11 cellular contexts compared by ENCODE assay signal in the genomic region with DNA sequence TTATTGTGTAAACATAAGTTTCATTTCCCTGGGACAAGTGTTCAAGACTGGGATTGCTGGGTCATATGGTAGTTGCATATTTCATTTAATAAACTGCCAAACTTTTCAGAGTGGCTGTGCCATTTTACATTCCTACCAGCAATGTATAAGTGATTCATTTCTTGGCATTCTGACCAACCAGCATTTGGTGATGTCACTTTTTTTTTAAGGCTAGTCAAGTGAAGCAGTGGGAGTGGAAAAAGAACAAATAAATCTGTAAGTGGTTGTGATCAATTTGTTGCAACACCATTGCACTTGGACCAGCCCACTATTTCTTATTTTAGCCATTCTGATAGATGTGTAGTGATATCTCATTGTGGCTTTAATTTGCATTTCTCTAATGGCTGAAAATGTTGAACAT. TPM values are rescaled to one million over a fixed set of nuclear protein-coding genes. Genes with fewer than 3 reads are reported as not detected.
DNase-seq lines count a peak whose midpoint lies in the region; ATAC-seq and TF ChIP-seq lines count a peak whose summit lies in the region.
"Had no signal": no experiment of that assay in that cellular context is flagged by ENCODE, and none has a peak within 500 bp of the region (broad histone marks: within the 10 kb centered on the region; RNA-seq: fewer than 3 reads in every experiment).

No MANE protein-coding gene starts in this region.

- CTCF ChIA-PET in HEK293T (lab: Yijun Ruan, JAX): no interaction called here

- TF ChIP-seq CTCF in chondrocyte (IDR thresholded peaks at IDR 0.05): peak; percentile 57

- ATAC-seq in HG02885 (IDR thresholded peaks at IDR 0.05; ENCODE audit: poor library complexity, unreplicated experiment): no peak
- no peak for ATAC-seq in GM18867 (IDR thresholded peaks at IDR 0.05; ENCODE audit: unreplicated experiment)
- ATAC-seq: activated naive CD4-positive, alpha-beta T cell treated with anti-CD3 and anti-CD28 coated beads, Interleukin-2, amount 50 U/mL, for 72 hours; left ventricle myocardium superior had no signal

- POLR2A ChIA-PET in HEK293T (lab: Yijun Ruan, JAX): no interaction called here

- no peaks in the 10 kb centered on the region for H3K9me3 Mint-ChIP-seq in chondrocyte (ENCODE audit: low read depth)

- no peak overlapping the region for H3K4me3 Mint-ChIP-seq in chondrocyte (ENCODE audit: unreplicated experiment)

- H3K4me1 Mint-ChIP-seq in chondrocyte (ENCODE audit: low read depth): peaks cover 34% of the 10 kb centered on the region

- peak; percentile 81 for DNase-seq in GM04504 (ENCODE audit: low read depth)
- DNase-seq in NCI-H446 (lab: John Stamatoyannopoulos, UW): peak; percentile 41 to 87
- no peak for DNase-seq in chondrocyte (ENCODE audit: low spot score)
- peak; percentile 63 for DNase-seq in non-pigmented ciliary epithelial cell (ENCODE audit: low read depth)
- no peak for DNase-seq in HEK293T (ENCODE audit: extremely low spot score)
- DNase-seq in NCI-H146 treated with DMSO at 0.1 percent for 48 hours (lab: John Stamatoyannopoulos, UW; ENCODE audit: unreplicated experiment): no peak
- DNase-seq: left ventricle myocardium superior, retina had no signal

- no peak overlapping the region for H3K27ac Mint-ChIP-seq in chondrocyte (ENCODE audit: unreplicated experiment)
- H3K27ac Mint-ChIP-seq: activated naive CD4-positive, alpha-beta T cell treated with anti-CD3 and anti-CD28 coated beads, Interleukin-2, amount 50 U/mL, for 72 hours had no signal

- no peaks in the 10 kb centered on the region for H3K27me3 Mint-ChIP-seq in chondrocyte (ENCODE audit: low read depth)

- peaks cover 15% of the 10 kb centered on the region for H3K36me3 Mint-ChIP-seq in chondrocyte (ENCODE audit: low read depth)

TF ChIP-seq in HEK293T, 16 proteins besides CTCF, POLR2A, EP300 and RAD21:
- TF ChIP-seq ARNT (IDR thresholded peaks at IDR 0.05) (no peak), PKNOX1 (IDR thresholded peaks at IDR 0.05) (no peak)
TF ChIP-seq in HEK293T: peak in this region for 0.

RNA-seq across cellular contexts. Expression of gene CHCHD5, which starts 5.1 kb away (rescaled TPM):
- 16.9 to 22.7 TPM (median 22.4 TPM) in 3 replicates for total RNA-seq in chondrocyte

RNA-seq across cellular contexts. Expression of gene POLR1B, which starts 37.0 kb away (rescaled TPM):
- total RNA-seq in chondrocyte: 12.1 to 17.7 TPM (median 15.0 TPM) in 3 replicates

Comparison
In these comparisons a context has a peak if more than half of its experiments do, and no peak if none do; other contexts are left out.
1. DNase-seq: peak in GM04504 (single experiment), NCI-H446 (2 of 2) and non-pigmented ciliary epithelial cell (single experiment); none in chondrocyte (single experiment), HEK293T (single experiment) and NCI-H146 treated with DMSO at 0.1 percent for 48 hours (single experiment).